Comparison of ENCODE assay signal across 12 cellular contexts in genomic region chr18:23963443-23964185, GRCh38. TPM values are rescaled to one million over a fixed set of nuclear protein-coding genes. Genes with fewer than 3 reads are reported as not detected.
DNase-seq lines count a peak whose midpoint lies in the region; ATAC-seq and TF ChIP-seq lines count a peak whose summit lies in the region.
"Had no signal": no experiment of that assay in that cellular context is flagged by ENCODE, and none has a peak within 500 bp of the region (broad histone marks: within the 10 kb centered on the region; RNA-seq: fewer than 3 reads in every experiment).

No MANE protein-coding gene starts in this region.

- no peak overlapping the region for H3K27ac ChIP-seq in osteoblast (ENCODE audit: low read depth, low read length)
- H3K27ac ChIP-seq: heart left ventricle, prostate gland had no signal

- no peaks in the 10 kb centered on the region for H4K20me1 ChIP-seq in osteoblast (ENCODE audit: insufficient read depth, low read length)

- H3K79me2 ChIP-seq in osteoblast (ENCODE audit: insufficient read depth, low read length) = no peaks in the 10 kb centered on the region

- no peaks in the 10 kb centered on the region for H3K9me3 ChIP-seq in osteoblast (ENCODE audit: low read depth, low read length)
- H3K9me3 ChIP-seq: heart left ventricle, prostate gland had no signal

- POLR2A ChIA-PET in activated CD8-positive, alpha-beta T cell treated with anti-CD3 and anti-CD28 coated beads, Interleukin-2, amount 10 ng/mL, durations not matched to agents 7 days and 5 days (lab: Charles Lee) = no interaction called here

- DNase-seq in NCI-H2196 (lab: John Stamatoyannopoulos, UW; ENCODE audit: unreplicated experiment) (peak; percentile 34), NCI-H2196 treated with DMSO at 0.1 percent for 48 hours (lab: John Stamatoyannopoulos, UW; ENCODE audit: unreplicated experiment) (no peak), NCI-H146 (lab: John Stamatoyannopoulos, UW) (peak; percentile 92), osteoblast (ENCODE audit: insufficient read length, low spot score, missing footprints) (no peak), SHP77 treated with DMSO at 0.1 percent for 48 hours (lab: John Stamatoyannopoulos, UW) (no peak), RKO (ENCODE audit: low spot score) (no peak)
- DNase-seq in activated CD8-positive, alpha-beta T cell treated with anti-CD3 and anti-CD28 coated beads, Interleukin-2, amount 10 ng/mL, durations not matched to agents 7 days and 5 days = no peak
- no peak for DNase-seq in activated CD4-positive, CD25-positive, alpha-beta regulatory T cell treated with anti-CD3 and anti-CD28 coated beads, Interleukin-2, amount 50 U/mL, for 72 hours
- DNase-seq: heart left ventricle, NCI-H2227 treated with DMSO at 0.1 percent for 48 hours, SW 1271 had no signal

- H3K4me1 Mint-ChIP-seq in activated CD8-positive, alpha-beta T cell treated with anti-CD3 and anti-CD28 coated beads, Interleukin-2, amount 10 ng/mL, durations not matched to agents 7 days and 5 days (ENCODE audit: low read depth) = peaks cover 45% of the 10 kb centered on the region

- H3K4me2 ChIP-seq in osteoblast (ENCODE audit: insufficient read depth, low read length) = no peak overlapping the region

- no peaks in the 10 kb centered on the region for H3K36me3 ChIP-seq in osteoblast (ENCODE audit: insufficient read depth, low read length)
- H3K36me3 ChIP-seq: heart left ventricle, prostate gland had no signal

- TF ChIP-seq CTCF in osteoblast (IDR thresholded peaks at IDR 0.05; ENCODE audit: extremely low read depth, low read depth, low read length) = peak; percentile 7

- H3K4me3 Mint-ChIP-seq in activated CD8-positive, alpha-beta T cell treated with anti-CD3 and anti-CD28 coated beads, Interleukin-2, amount 10 ng/mL, durations not matched to agents 7 days and 5 days = no peak overlapping the region

- H3K9me3 Mint-ChIP-seq in activated CD8-positive, alpha-beta T cell treated with anti-CD3 and anti-CD28 coated beads, Interleukin-2, amount 10 ng/mL, durations not matched to agents 7 days and 5 days (ENCODE audit: insufficient read depth) = no peaks in the 10 kb centered on the region

- H2AFZ ChIP-seq in osteoblast (ENCODE audit: low read length) = no peak overlapping the region

- H3K27me3 ChIP-seq in osteoblast (ENCODE audit: insufficient read depth, low read length) = peaks cover 14% of the 10 kb centered on the region
- H3K27me3 ChIP-seq: heart left ventricle had no signal

- no peaks in the 10 kb centered on the region for H3K36me3 Mint-ChIP-seq in activated CD8-positive, alpha-beta T cell treated with anti-CD3 and anti-CD28 coated beads, Interleukin-2, amount 10 ng/mL, durations not matched to agents 7 days and 5 days (ENCODE audit: low read depth)

- H3K27me3 Mint-ChIP-seq in activated CD8-positive, alpha-beta T cell treated with anti-CD3 and anti-CD28 coated beads, Interleukin-2, amount 10 ng/mL, durations not matched to agents 7 days and 5 days (ENCODE audit: low read depth) = peaks cover 4% of the 10 kb centered on the region

- no peak overlapping the region for H3K4me3 ChIP-seq in osteoblast (ENCODE audit: insufficient read depth, low read length)
- H3K4me3 ChIP-seq: heart left ventricle, prostate gland had no signal

- peak overlapping the region; percentile 88 for H3K27ac Mint-ChIP-seq in activated CD8-positive, alpha-beta T cell treated with anti-CD3 and anti-CD28 coated beads, Interleukin-2, amount 10 ng/mL, durations not matched to agents 7 days and 5 days

- no peak for ATAC-seq in activated CD8-positive, alpha-beta T cell treated with anti-CD3 and anti-CD28 coated beads, Interleukin-2, amount 10 ng/mL, durations not matched to agents 7 days and 5 days
- ATAC-seq: heart left ventricle had no signal

- CTCF ChIA-PET in activated CD8-positive, alpha-beta T cell treated with anti-CD3 and anti-CD28 coated beads, Interleukin-2, amount 10 ng/mL, durations not matched to agents 7 days and 5 days (lab: Charles Lee) = interaction anchor here (0.9 to 1.2 kb wide), 3 partner anchors 17 to 58 kb away, joined by 3 read pairs; no protein-coding TSS in a partner anchor

- H3K4me1 ChIP-seq in osteoblast (ENCODE audit: insufficient read depth, low read length) = no peaks in the 10 kb centered on the region
- H3K4me1 ChIP-seq: prostate gland had no signal

RNA-seq across cellular contexts. Expression of gene TTC39C, which starts 50.9 kb away (rescaled TPM):
- total RNA-seq in activated CD8-positive, alpha-beta T cell treated with anti-CD3 and anti-CD28 coated beads, Interleukin-2, amount 10 ng/mL, durations not matched to agents 7 days and 5 days = 10 to 100 TPM; 71.5 to 72.2 TPM
- total RNA-seq in osteoblast = 42.7 and 50.7 TPM in 2 replicates

Comparison
In these comparisons a context has a peak if more than half of its experiments do, and no peak if none do; other contexts are left out.
1. DNase-seq: peak in NCI-H2196 (single experiment) and NCI-H146 (single experiment); none in NCI-H2196 treated with DMSO at 0.1 percent for 48 hours (single experiment), activated CD8-positive, alpha-beta T cell treated with anti-CD3 and anti-CD28 coated beads, Interleukin-2, amount 10 ng/mL, durations not matched to agents 7 days and 5 days (single experiment), osteoblast (single experiment), SHP77 treated with DMSO at 0.1 percent for 48 hours (single experiment), activated CD4-positive, CD25-positive, alpha-beta regulatory T cell treated with anti-CD3 and anti-CD28 coated beads, Interleukin-2, amount 50 U/mL, for 72 hours (single experiment) and RKO (single experiment).